8 cellular contexts compared by ENCODE assay signal in genomic region chr9:99368341-99369326, GRCh38.
DNase-seq lines count a peak whose midpoint lies in the region; ATAC-seq and TF ChIP-seq lines count a peak whose summit lies in the region.

No MANE protein-coding gene starts in this region.

- no peaks in the 10 kb centered on the region for H3K27me3 ChIP-seq in heart left ventricle

- no peaks in the 10 kb centered on the region for H3K9me3 ChIP-seq in heart left ventricle

- no peaks in the 10 kb centered on the region for H3K9me3 Mint-ChIP-seq in T-helper 2 cell treated with Interferon-gamma antibody and Interleukin-4, amounts not matched to agents 5 μg/mL and 100 μg/mL, for 36 hours
- H3K9me3 Mint-ChIP-seq in activated naive CD8-positive, alpha-beta T cell treated with anti-CD3 and anti-CD28 coated beads, Interleukin-2, amount 50 U/mL, for 24 hours = no peaks in the 10 kb centered on the region

- H3K36me3 ChIP-seq in heart left ventricle = no peaks in the 10 kb centered on the region

- H3K27ac ChIP-seq in heart left ventricle = peak overlapping the region; percentile 12 to 93 (median 83)

- ATAC-seq in HG03175 (IDR thresholded peaks at IDR 0.05; ENCODE audit: unreplicated experiment) = peak; percentile 51
- ATAC-seq in activated naive CD8-positive, alpha-beta T cell treated with anti-CD3 and anti-CD28 coated beads, Interleukin-2, amount 50 U/mL, for 24 hours = peak; percentile 73
- ATAC-seq in heart left ventricle = peak; percentile 94 to 98 (median 97)
- ATAC-seq in GM18873 (IDR thresholded peaks at IDR 0.05; ENCODE audit: low FRiP score, unreplicated experiment) = no peak

- TF ChIP-seq POLR2A in heart left ventricle (IDR thresholded peaks at IDR 0.05) = no peak

- H3K4me3 ChIP-seq in heart left ventricle = peak overlapping the region; percentile 9 to 63 (median 48)

- TF ChIP-seq CTCF in heart left ventricle (IDR thresholded peaks at IDR 0.05) = no peak

- peaks cover 0 to 25% (median 10%) of the 10 kb centered on the region in 12 donors for H3K4me1 ChIP-seq in heart left ventricle

- H3K27ac Mint-ChIP-seq in T-helper 2 cell treated with Interferon-gamma antibody and Interleukin-4, amounts not matched to agents 5 μg/mL and 100 μg/mL, for 36 hours = no peak overlapping the region
- H3K27ac Mint-ChIP-seq in activated naive CD8-positive, alpha-beta T cell treated with anti-CD3 and anti-CD28 coated beads, Interleukin-2, amount 50 U/mL, for 24 hours = no peak overlapping the region

- peak; percentile 23 for DNase-seq in T-helper 2 cell treated with Interferon-gamma antibody and Interleukin-4, amounts not matched to agents 5 μg/mL and 100 μg/mL, for 36 hours (ENCODE audit: low spot score)
- no peak for DNase-seq in T-helper 2 cell
- peak; percentile 16 for DNase-seq in activated naive CD8-positive, alpha-beta T cell treated with anti-CD3 and anti-CD28 coated beads, Interleukin-2, amount 50 U/mL, for 24 hours
- peak in 4 of 5 donors; percentile 79 to 87 (median 82) for DNase-seq in heart left ventricle
- peak; percentile 91 for DNase-seq in posterior vena cava (ENCODE audit: low spot score)
- no peak for DNase-seq in effector CD4-positive, alpha-beta T cell

- no peaks in the 10 kb centered on the region for H3K36me3 Mint-ChIP-seq in T-helper 2 cell treated with Interferon-gamma antibody and Interleukin-4, amounts not matched to agents 5 μg/mL and 100 μg/mL, for 36 hours (ENCODE audit: low read depth)
- no peaks in the 10 kb centered on the region for H3K36me3 Mint-ChIP-seq in activated naive CD8-positive, alpha-beta T cell treated with anti-CD3 and anti-CD28 coated beads, Interleukin-2, amount 50 U/mL, for 24 hours (ENCODE audit: low read depth)

- peaks cover 11% of the 10 kb centered on the region for H3K27me3 Mint-ChIP-seq in T-helper 2 cell treated with Interferon-gamma antibody and Interleukin-4, amounts not matched to agents 5 μg/mL and 100 μg/mL, for 36 hours (ENCODE audit: low read depth)
- peaks cover 36% of the 10 kb centered on the region for H3K27me3 Mint-ChIP-seq in activated naive CD8-positive, alpha-beta T cell treated with anti-CD3 and anti-CD28 coated beads, Interleukin-2, amount 50 U/mL, for 24 hours

- H3K4me3 Mint-ChIP-seq in T-helper 2 cell treated with Interferon-gamma antibody and Interleukin-4, amounts not matched to agents 5 μg/mL and 100 μg/mL, for 36 hours = peak overlapping the region; percentile 58
- peak overlapping the region; percentile 50 for H3K4me3 Mint-ChIP-seq in activated naive CD8-positive, alpha-beta T cell treated with anti-CD3 and anti-CD28 coated beads, Interleukin-2, amount 50 U/mL, for 24 hours

- intact Hi-C loops in heart left ventricle (cut with DNase I) (loop anchor here in 2 of 10 donors (10.0 kb wide), 2 partner anchors 76 to 196 kb away; no protein-coding TSS in a partner anchor), posterior vena cava (cut with DNase I) (no loop called here)

- WGBS in heart left ventricle, 4 donors = 5% methylated on average over 31 of the region's 31 CpGs

- H3K4me1 Mint-ChIP-seq in T-helper 2 cell treated with Interferon-gamma antibody and Interleukin-4, amounts not matched to agents 5 μg/mL and 100 μg/mL, for 36 hours (ENCODE audit: low read depth) = peaks cover 25% of the 10 kb centered on the region
- peaks cover 28% of the 10 kb centered on the region for H3K4me1 Mint-ChIP-seq in activated naive CD8-positive, alpha-beta T cell treated with anti-CD3 and anti-CD28 coated beads, Interleukin-2, amount 50 U/mL, for 24 hours

Comparison
In these comparisons a context has a peak if more than half of its experiments do, and no peak if none do; other contexts are left out.
1. DNase-seq: peak in T-helper 2 cell treated with Interferon-gamma antibody and Interleukin-4, amounts not matched to agents 5 μg/mL and 100 μg/mL, for 36 hours (single experiment), activated naive CD8-positive, alpha-beta T cell treated with anti-CD3 and anti-CD28 coated beads, Interleukin-2, amount 50 U/mL, for 24 hours (single experiment), heart left ventricle (4 of 5) and posterior vena cava (single experiment); none in T-helper 2 cell (0 of 5) and effector CD4-positive, alpha-beta T cell (single experiment).